ENCODE assay signal across 19 cellular contexts in genomic region chr1:69952691-69953090, GRCh38.
DNase-seq lines count a peak whose midpoint lies in the region; ATAC-seq and TF ChIP-seq lines count a peak whose summit lies in the region.
"Had no signal": no experiment of that assay in that cellular context is flagged by ENCODE, and none has a peak within 500 bp of the region (broad histone marks: within the 10 kb centered on the region; RNA-seq: fewer than 3 reads in every experiment).

No MANE protein-coding gene starts in this region.

- H3K4me3 ChIP-seq in adipocyte (ENCODE audit: low read length) (no peak overlapping the region), brain microvascular endothelial cell (ENCODE audit: low read depth, low read length) (no peak overlapping the region)

- in situ Hi-C loops in brain microvascular endothelial cell (cut with HindIII; ENCODE audit: low pct_ligation_motif_present, low sequenced_read_pairs): no loop called here

- H3K9ac ChIP-seq in adipocyte (ENCODE audit: low read length): no peak overlapping the region

- no peaks in the 10 kb centered on the region for H3K4me1 Mint-ChIP-seq in activated T-cell treated with anti-CD3 and anti-CD28 coated beads, Interleukin-2, amount 50 U/mL, for 72 hours (ENCODE audit: low read depth)
- H3K4me1 Mint-ChIP-seq: CD4-positive, alpha-beta memory T cell had no signal

- H3K36me3 ChIP-seq in adipocyte (ENCODE audit: control insufficient read depth, insufficient read depth, low read length, severe bottlenecking) (no peaks in the 10 kb centered on the region), brain microvascular endothelial cell (replicated peaks) (no peaks in the 10 kb centered on the region)

- H3K9me3 ChIP-seq in adipocyte (ENCODE audit: control insufficient read depth, low read length): no peaks in the 10 kb centered on the region

- DNase-seq in GM03348 (ENCODE audit: low spot score): peak; percentile 3
- DNase-seq in adipocyte (ENCODE audit: low read depth): peak; percentile 60
- peak; percentile 32 for DNase-seq in iris pigment epithelial cell (ENCODE audit: low read depth)
- peak; percentile 12 for DNase-seq in smooth muscle cell of the brain vasculature (ENCODE audit: low read depth, low spot score)
- no peak for DNase-seq in brain microvascular endothelial cell
- no peak for DNase-seq in activated T-cell treated with anti-CD3 and anti-CD28 coated beads, Interleukin-2, amount 50 U/mL, for 72 hours
- DNase-seq in erythroblast (lab: John Stamatoyannopoulos, UW): no peak
- DNase-seq: ACHN; AML-193; CD4-positive, alpha-beta memory T cell; DMS153; DMS79; GDM1; GOT3; H7; HFFc6; IMR-90 had no signal

- H3K4me1 ChIP-seq in adipocyte (ENCODE audit: control insufficient read depth, insufficient read depth, low read length): no peaks in the 10 kb centered on the region

- no peak for TF ChIP-seq POLR2A in erythroblast (IDR thresholded peaks at IDR 0.05; ENCODE audit: low read length)

- H3K27ac Mint-ChIP-seq in activated T-cell treated with anti-CD3 and anti-CD28 coated beads, Interleukin-2, amount 50 U/mL, for 72 hours: no peak overlapping the region
- H3K27ac Mint-ChIP-seq: CD4-positive, alpha-beta memory T cell; HFFc6 had no signal

- no peak overlapping the region for H3K27ac ChIP-seq in brain microvascular endothelial cell
- H3K27ac ChIP-seq: C4-2B had no signal

- H3K27me3 ChIP-seq in adipocyte (replicated peaks; ENCODE audit: control insufficient read depth, insufficient read depth, low read length) (no peaks in the 10 kb centered on the region), brain microvascular endothelial cell (replicated peaks) (no peaks in the 10 kb centered on the region)

- H3K36me3 Mint-ChIP-seq in activated T-cell treated with anti-CD3 and anti-CD28 coated beads, Interleukin-2, amount 50 U/mL, for 72 hours (ENCODE audit: insufficient read depth in 2 of 2): no peaks in the 10 kb centered on the region
- H3K36me3 Mint-ChIP-seq: CD4-positive, alpha-beta memory T cell had no signal

- H3K9me3 Mint-ChIP-seq in activated T-cell treated with anti-CD3 and anti-CD28 coated beads, Interleukin-2, amount 50 U/mL, for 72 hours: peaks cover 1 to 8% of the 10 kb centered on the region in 2 donors

- no peak for TF ChIP-seq CTCF in brain microvascular endothelial cell (IDR thresholded peaks at IDR 0.05; ENCODE audit: low read depth, low read length, missing control alignments)

- H3K4me3 Mint-ChIP-seq in activated T-cell treated with anti-CD3 and anti-CD28 coated beads, Interleukin-2, amount 50 U/mL, for 72 hours: no peak overlapping the region
- H3K4me3 Mint-ChIP-seq: CD4-positive, alpha-beta memory T cell; HFFc6 had no signal

- ATAC-seq in activated T-cell treated with anti-CD3 and anti-CD28 coated beads, Interleukin-2, amount 50 U/mL, for 72 hours (replicated peaks in 1 of 2): no peak
- ATAC-seq: HCT116 had no signal

- H3K27me3 Mint-ChIP-seq in activated T-cell treated with anti-CD3 and anti-CD28 coated beads, Interleukin-2, amount 50 U/mL, for 72 hours (ENCODE audit: low read depth): no peaks in the 10 kb centered on the region
- H3K27me3 Mint-ChIP-seq: CD4-positive, alpha-beta memory T cell had no signal

Comparison
In these comparisons a context has a peak if more than half of its experiments do, and no peak if none do; other contexts are left out.
1. DNase-seq: peak in GM03348 (single experiment), adipocyte (single experiment), iris pigment epithelial cell (single experiment) and smooth muscle cell of the brain vasculature (single experiment); none in brain microvascular endothelial cell (single experiment), activated T-cell treated with anti-CD3 and anti-CD28 coated beads, Interleukin-2, amount 50 U/mL, for 72 hours (0 of 2) and erythroblast (0 of 2).